In the genomic region with DNA sequence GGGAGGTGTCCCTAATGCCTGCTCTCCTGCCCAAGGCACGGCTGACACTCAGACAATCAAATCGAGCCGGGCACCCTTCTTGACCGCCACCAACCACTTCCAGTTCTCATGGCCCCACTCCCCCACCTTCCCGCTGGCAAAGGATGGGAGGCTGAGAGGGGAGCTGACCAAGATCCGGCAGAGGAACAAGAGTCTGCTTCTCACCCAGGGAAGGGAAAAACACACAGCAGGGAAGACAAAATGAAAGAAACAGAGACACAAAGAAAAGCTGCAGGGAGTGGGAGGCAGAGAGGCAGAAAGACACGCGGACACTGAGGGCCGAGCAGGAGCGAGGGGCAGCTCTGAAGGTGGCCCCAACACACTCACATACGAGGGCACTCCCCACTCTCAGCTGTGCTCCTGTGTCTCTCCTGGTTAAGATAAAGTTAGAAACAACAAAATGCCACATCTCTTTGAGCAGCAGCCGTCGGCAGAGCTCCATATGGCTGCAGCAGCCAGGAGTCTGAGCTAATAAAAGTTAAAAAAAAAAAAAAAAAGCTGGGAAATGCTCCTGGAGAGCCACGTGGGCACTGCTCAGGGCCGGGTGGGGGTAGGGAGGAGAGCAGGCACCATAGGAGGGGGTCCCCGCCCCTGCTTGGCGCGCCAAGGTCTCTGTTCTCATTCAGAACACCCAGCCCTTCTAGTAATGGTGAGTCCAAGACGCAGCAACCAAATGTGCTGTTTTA, we compare ENCODE assay signal across 1 cellular context.
TF ChIP-seq lines count a peak whose summit lies in the region.

No MANE protein-coding gene starts in this region.

TF ChIP-seq in IMR-90, 13 proteins besides CTCF, POLR2A, EP300 and RAD21 (continued from another document):
- TF ChIP-seq NFE2L2 (IDR thresholded peaks at IDR 0.05; ENCODE audit: low read depth, low read length): no peak
- no peak for TF ChIP-seq FOS (IDR thresholded peaks at IDR 0.05; ENCODE audit: low read depth, low read length)
- no peak for TF ChIP-seq RCOR1 (IDR thresholded peaks at IDR 0.05; ENCODE audit: insufficient replicate concordance, low read length)
- no peak for TF ChIP-seq CEBPB (IDR thresholded peaks at IDR 0.05; ENCODE audit: low read depth, low read length)
- no peak for TF ChIP-seq RFX5 (IDR thresholded peaks at IDR 0.05; ENCODE audit: low read depth, low read length)
- no peak for TF ChIP-seq MXI1 (IDR thresholded peaks at IDR 0.05; ENCODE audit: borderline replicate concordance, low read depth, low read length)
- no peak for TF ChIP-seq CHD1 (IDR thresholded peaks at IDR 0.05; ENCODE audit: low read depth, low read length)
- TF ChIP-seq USF2 (IDR thresholded peaks at IDR 0.05; ENCODE audit: low read depth, low read length): no peak
- TF ChIP-seq MAFK (IDR thresholded peaks at IDR 0.05; ENCODE audit: low read depth, low read length): no peak
